ENCODE assay signal across 25 cellular contexts in the genomic region with DNA sequence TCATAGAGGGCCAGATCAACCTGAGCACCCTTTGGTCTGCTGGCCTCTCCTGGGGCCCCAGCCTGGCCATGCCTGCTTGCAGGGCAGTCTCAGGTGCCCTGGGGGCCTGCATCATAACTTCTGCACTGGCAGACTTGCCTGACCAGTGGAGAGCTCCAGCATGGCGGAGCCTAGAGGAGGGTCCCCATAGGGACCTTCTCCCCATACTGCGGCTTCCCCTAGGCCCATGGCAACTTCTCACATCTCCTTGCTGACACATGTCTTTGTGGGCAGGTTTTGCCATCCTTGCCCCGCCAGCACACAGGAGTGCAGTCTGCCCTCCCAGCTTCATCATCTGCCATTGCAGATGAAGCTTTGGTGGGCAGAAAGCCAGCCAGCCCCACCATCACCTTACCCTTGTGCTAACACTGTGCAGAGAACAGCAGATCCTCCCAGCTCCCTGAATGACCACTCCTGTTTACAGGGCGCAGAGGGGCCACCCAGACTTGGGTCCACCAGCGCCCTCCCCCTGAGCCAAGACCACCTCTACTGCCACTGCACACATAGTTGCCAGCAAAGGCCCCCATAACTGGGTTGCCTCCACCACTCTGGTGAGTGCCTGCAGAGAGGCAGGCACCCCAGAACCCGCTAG. TPM values are rescaled to one million over a fixed set of nuclear protein-coding genes. Genes with fewer than 3 reads are reported as not detected.
DNase-seq lines count a peak whose midpoint lies in the region; ATAC-seq and TF ChIP-seq lines count a peak whose summit lies in the region.
"Had no signal": no experiment of that assay in that cellular context is flagged by ENCODE, and none has a peak within 500 bp of the region (broad histone marks: within the 10 kb centered on the region; RNA-seq: fewer than 3 reads in every experiment).

No MANE protein-coding gene starts in this region.

- no peak overlapping the region for H3T11ph ChIP-seq in H9 (ENCODE audit: low read length)

- H3K23me2 ChIP-seq in H9 (ENCODE audit: insufficient read length, low read depth, low read length, poor library complexity, severe bottlenecking), result no peaks in the 10 kb centered on the region

- H3K79me2 ChIP-seq in H9 (ENCODE audit: insufficient read depth, low read length), result no peaks in the 10 kb centered on the region

- H3K36me3 ChIP-seq in right atrium auricular region (peaks cover 6% of the 10 kb centered on the region), neuronal stem cell (replicated peaks in 1 of 2; ENCODE audit: control insufficient read depth in 2 of 2, insufficient read depth in 2 of 2, low read length in 2 of 2) (no peaks in the 10 kb centered on the region), upper lobe of right lung (no peaks in the 10 kb centered on the region)
- H3K36me3 ChIP-seq: BE2C; BLaER1 treated with 17β-estradiol and CSF1 and Interleukin-3, amounts not matched to agents 10 nM and 100 nM had no signal

- no peak for TF ChIP-seq CTCF in right atrium auricular region (IDR thresholded peaks at IDR 0.05)
- no peak for TF ChIP-seq CTCF in upper lobe of right lung (IDR thresholded peaks at IDR 0.05)
- no peak for TF ChIP-seq CTCF in H9 (conservative IDR thresholded peaks at IDR 0.05)

- H3K23ac ChIP-seq in neuronal stem cell (ENCODE audit: low read depth, low read length, poor library complexity) (peak overlapping the region; percentile 58), H9 (ENCODE audit: insufficient read length, low read depth, low read length) (no peak overlapping the region)

- H3K56ac ChIP-seq in H9 (ENCODE audit: insufficient read length, low read depth, low read length), result no peak overlapping the region

- H2BK120ac ChIP-seq in neuronal stem cell (ENCODE audit: low read depth, low read length) (no peak overlapping the region), H9 (ENCODE audit: low read depth, low read length, poor library complexity, severe bottlenecking) (no peak overlapping the region)

- H3K9me3 ChIP-seq in right atrium auricular region (peaks cover 0 to 12% of the 10 kb centered on the region in 2 donors), neuronal stem cell (replicated peaks in 1 of 2; ENCODE audit: control insufficient read depth in 2 of 2, insufficient read depth in 1 of 2, low read depth in 1 of 2, low read length in 2 of 2) (no peaks in the 10 kb centered on the region), upper lobe of right lung (no peaks in the 10 kb centered on the region), H9 (ENCODE audit: control insufficient read depth, low read depth, low read length) (no peaks in the 10 kb centered on the region)
- H3K9me3 ChIP-seq: A549, BE2C had no signal

- intact Hi-C loops in Right ventricle myocardium superior (cut with DNase I), result no loop called here
- intact Hi-C loops in left cardiac atrium (cut with DNase I), result no loop called here
- intact Hi-C loops in upper lobe of right lung (cut with DNase I), result no loop called here

- H2BK5ac ChIP-seq in neuronal stem cell (ENCODE audit: low read length) (no peak overlapping the region), H9 (ENCODE audit: insufficient read length, low read length) (no peak overlapping the region)

- H3K9ac ChIP-seq in neuronal stem cell (ENCODE audit: low read depth, low read length, poor library complexity) (no peak overlapping the region), H9 (ENCODE audit: extremely low read depth, insufficient read length, low read length) (no peak overlapping the region)
- H3K9ac ChIP-seq: BLaER1 treated with 17β-estradiol and CSF1 and Interleukin-3, amounts not matched to agents 10 nM and 100 nM; GM23248 had no signal

- H3K4me3 ChIP-seq in right atrium auricular region (no peak overlapping the region), neuronal stem cell (ENCODE audit: low read length in 2 of 2) (no peak overlapping the region), upper lobe of right lung (no peak overlapping the region)
- H3K4me3 ChIP-seq: A549; BLaER1 treated with 17β-estradiol and CSF1 and Interleukin-3, amounts not matched to agents 10 nM and 100 nM; GM12878; GM23248 had no signal

- H2AFZ ChIP-seq in neuronal stem cell (ENCODE audit: low read length) (no peak overlapping the region), H9 (ENCODE audit: low read length) (no peak overlapping the region)
- H2AFZ ChIP-seq: GM23248 had no signal

- H3K27ac ChIP-seq in right atrium auricular region (no peak overlapping the region), neuronal stem cell (replicated peaks; ENCODE audit: low read length) (no peak overlapping the region), upper lobe of right lung (no peak overlapping the region), H9 (ENCODE audit: insufficient read length, low read depth, low read length) (no peak overlapping the region)
- H3K27ac ChIP-seq: A549; BLaER1 treated with 17β-estradiol and CSF1 and Interleukin-3, amounts not matched to agents 10 nM and 100 nM; GM23248 had no signal

- H2BK20ac ChIP-seq in H9 (ENCODE audit: low read depth, low read length, poor library complexity, severe bottlenecking), result no peak overlapping the region

- H3K18ac ChIP-seq in neuronal stem cell (ENCODE audit: low read length), result peak overlapping the region; percentile 80
- no peak overlapping the region for H3K18ac ChIP-seq in H9 (ENCODE audit: insufficient read length, low read depth, low read length)

- H2BK15ac ChIP-seq in neuronal stem cell (ENCODE audit: low read length) (no peak overlapping the region), H9 (ENCODE audit: low read depth, low read length) (no peak overlapping the region)

- H4K5ac ChIP-seq in H9 (ENCODE audit: insufficient read length, low read depth, low read length), result no peak overlapping the region

- WGBS in neuronal stem cell (ENCODE audit: extremely low coverage in 2 of 2, insufficient read length in 2 of 2, insufficient replicate concordance in 1 of 2), 2 donors, result no CpG with 5 or more reads among the region's 6 CpGs
- no CpG with 5 or more reads among the region's 6 CpGs for WGBS in H9 (ENCODE audit: extremely low coverage, insufficient read length, low lambda C conversion rate)

- H3K79me1 ChIP-seq in neuronal stem cell (ENCODE audit: low read depth, low read length) (no peaks in the 10 kb centered on the region), H9 (ENCODE audit: insufficient read depth, low read depth, low read length, poor library complexity, severe bottlenecking) (no peaks in the 10 kb centered on the region)

- H4K91ac ChIP-seq in neuronal stem cell (ENCODE audit: low read depth, low read length, poor library complexity) (no peak overlapping the region), H9 (ENCODE audit: insufficient read length, low read depth, low read length) (no peak overlapping the region)

- H3K27ac Mint-ChIP-seq in H9, result no peak overlapping the region; a peak in 1 of 7 replicates
- H3K27ac Mint-ChIP-seq: CD14-positive monocyte; CD4-positive, alpha-beta T cell had no signal

- no peak overlapping the region for H3K4ac ChIP-seq in neuronal stem cell (ENCODE audit: low read length)
- H3K4ac ChIP-seq in H9 (ENCODE audit: low read depth, low read length), result no peak overlapping the region

- H3K36me3 Mint-ChIP-seq in H9 (ENCODE audit: insufficient read depth in 1 of 3, low read depth in 3 of 3), result peaks cover 0 to 5% (median 0%) of the 10 kb centered on the region in 3 experiments; a peak in 3 of 7 replicates
- H3K36me3 Mint-ChIP-seq: CD14-positive monocyte; CD8-positive, alpha-beta memory T cell had no signal

- peaks cover 7 to 8% of the 10 kb centered on the region in 2 experiments for H3K4me1 Mint-ChIP-seq in H9
- H3K4me1 Mint-ChIP-seq: CD14-positive monocyte; CD8-positive, alpha-beta memory T cell had no signal

- H3K4me2 ChIP-seq in neuronal stem cell (ENCODE audit: insufficient read depth, low read length, poor library complexity, severe bottlenecking) (no peak overlapping the region), H9 (ENCODE audit: insufficient read depth, insufficient read length, low read length) (no peak overlapping the region)
- H3K4me2 ChIP-seq: A549; BLaER1 treated with 17β-estradiol and CSF1 and Interleukin-3, amounts not matched to agents 10 nM and 100 nM had no signal

- no peaks in the 10 kb centered on the region for H4K20me1 ChIP-seq in H9 (ENCODE audit: control insufficient read depth, insufficient read depth, insufficient read length)
- H4K20me1 ChIP-seq: BLaER1 treated with 17β-estradiol and CSF1 and Interleukin-3, amounts not matched to agents 10 nM and 100 nM had no signal

- H3K4me3 Mint-ChIP-seq in H9, result no peak overlapping the region
- H3K4me3 Mint-ChIP-seq: CD14-positive monocyte; CD4-positive, alpha-beta T cell; CD8-positive, alpha-beta memory T cell had no signal

- H3K27me3 ChIP-seq in right atrium auricular region (no peaks in the 10 kb centered on the region), neuronal stem cell (ENCODE audit: control insufficient read depth in 3 of 3, insufficient read depth in 3 of 3, low read depth in 1 of 3, low read length in 3 of 3) (no peaks in the 10 kb centered on the region), upper lobe of right lung (no peaks in the 10 kb centered on the region), H9 (ENCODE audit: insufficient read depth, low read length) (no peaks in the 10 kb centered on the region)
- H3K27me3 ChIP-seq: BE2C; BLaER1 treated with 17β-estradiol and CSF1 and Interleukin-3, amounts not matched to agents 10 nM and 100 nM had no signal

- peak overlapping the region; percentile 27 for H2AK5ac ChIP-seq in neuronal stem cell (ENCODE audit: low read depth, low read length)
- no peak overlapping the region for H2AK5ac ChIP-seq in H9 (ENCODE audit: insufficient read length, low read length)

- peak; percentile 14 for ATAC-seq in Right ventricle myocardium superior (ENCODE audit: poor library complexity)
- peak; percentile 29 to 48 for ATAC-seq in left cardiac atrium
- ATAC-seq in upper lobe of right lung, result peak; percentile 35
- ATAC-seq in HG03039 (IDR thresholded peaks at IDR 0.05; ENCODE audit: unreplicated experiment), result no peak
- ATAC-seq: A549, GM12878, HCT116 had no signal

- H3K4me1 ChIP-seq in right atrium auricular region (no peaks in the 10 kb centered on the region), neuronal stem cell (ENCODE audit: control insufficient read depth in 2 of 2, insufficient read depth in 1 of 2, low read depth in 1 of 2, low read length in 2 of 2) (no peaks in the 10 kb centered on the region), upper lobe of right lung (no peaks in the 10 kb centered on the region), H9 (ENCODE audit: insufficient read depth, low read length) (no peaks in the 10 kb centered on the region)
- H3K4me1 ChIP-seq: A549 had no signal

- no peaks in the 10 kb centered on the region for H3K27me3 Mint-ChIP-seq in H9 (ENCODE audit: low read depth)
- H3K27me3 Mint-ChIP-seq: CD4-positive, alpha-beta T cell; CD8-positive, alpha-beta memory T cell had no signal

- H3K14ac ChIP-seq in neuronal stem cell (ENCODE audit: low read length) (peak overlapping the region; percentile 47), H9 (ENCODE audit: insufficient read depth, low read length) (no peak overlapping the region)

- H2BK12ac ChIP-seq in neuronal stem cell (ENCODE audit: low read length) (no peak overlapping the region), H9 (ENCODE audit: insufficient read length, low read depth, low read length) (no peak overlapping the region)

- H4K8ac ChIP-seq in neuronal stem cell (ENCODE audit: low read depth, low read length), result peak overlapping the region; percentile 74
- H4K8ac ChIP-seq in H9 (replicated peaks; ENCODE audit: insufficient read length, low read depth, low read length), result no peak overlapping the region

- peaks cover 3 to 5% of the 10 kb centered on the region in 2 experiments; a peak in 3 of 5 replicates for H3K9me3 Mint-ChIP-seq in H9
- H3K9me3 Mint-ChIP-seq: CD4-positive, alpha-beta T cell had no signal

- DNase-seq in Right ventricle myocardium superior (no peak), right atrium auricular region (ENCODE audit: low spot score) (no peak), left cardiac atrium (peak; percentile 21), neuronal stem cell (ENCODE audit: low spot score) (no peak), upper lobe of right lung (no peak), H9 (no peak)
- DNase-seq: 8988T; ACHN; AML-193; BE2C; CD4-positive, alpha-beta T cell; CD8-positive, alpha-beta memory T cell; DMS 273 treated with DMSO at 0.1 percent for 48 hours; DMS79; EL; GDM1; GM23248; H7 had no signal

RNA-seq across cellular contexts. Expression of a gene that starts 51.7 kb away (rescaled TPM):
- total RNA-seq in Right ventricle myocardium superior (not detected), right atrium auricular region (not detected), left cardiac atrium (not detected), upper lobe of right lung (not detected), H9 (2021) (not detected in 2 replicates)
- 0.06 TPM for polyA plus RNA-seq in neuronal stem cell (2013, experiment 1 of 2)
- 0.01 TPM for polyA plus RNA-seq in neuronal stem cell (2013, experiment 2 of 2)
- total RNA-seq: CD4-positive, alpha-beta T cell; CD8-positive, alpha-beta memory T cell; GM12878; GM23248; H1; H7 had no signal
- polyA plus RNA-seq: A549; CD14-positive monocyte; CD8-positive, alpha-beta memory T cell; GM23248; H1 had no signal
